Comparison of ENCODE assay signal across 20 cellular contexts in the genomic region with DNA sequence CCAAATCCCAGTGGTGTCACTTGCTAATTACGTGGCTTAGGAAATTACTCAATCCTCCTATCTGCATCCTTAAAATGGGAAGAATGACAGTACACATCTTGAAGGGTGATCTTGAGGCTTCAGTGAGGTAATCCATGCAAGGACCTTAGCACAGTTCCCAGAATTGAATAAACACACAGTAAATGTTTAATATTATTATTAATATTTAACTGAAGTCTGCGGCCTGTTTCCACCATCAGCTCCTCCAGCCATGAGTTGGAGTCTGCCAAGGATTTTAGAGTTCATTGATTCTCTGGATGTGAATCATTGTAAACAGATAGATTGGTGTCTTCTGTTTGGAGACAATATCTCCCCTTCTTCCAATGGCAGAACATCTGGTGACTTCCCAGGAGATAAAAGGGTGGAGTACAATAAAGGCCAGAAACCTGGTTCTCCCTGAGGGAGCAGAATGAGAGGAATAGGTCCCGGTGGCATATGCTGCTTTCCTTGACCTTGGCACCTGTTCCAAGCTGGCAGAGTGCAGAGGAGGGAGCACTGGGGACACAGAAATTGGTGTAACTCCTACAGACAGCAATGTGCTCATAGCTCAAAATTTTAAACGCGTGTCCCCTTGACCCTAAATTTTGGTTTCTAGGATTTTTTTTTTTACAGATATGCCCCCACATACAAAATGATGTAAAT. TPM values are rescaled to one million over a fixed set of nuclear protein-coding genes. Genes with fewer than 3 reads are reported as not detected.
A peak's percentile ranks its signal among the peaks of the same experiment; 100 is the strongest.
DNase-seq lines count a peak whose midpoint lies in the region; ATAC-seq, FAIRE-seq and TF ChIP-seq lines count a peak whose summit lies in the region.
"Had no signal": no experiment of that assay in that cellular context is flagged by ENCODE, and none has a peak within 500 bp of the region (broad histone marks: within the 10 kb centered on the region; RNA-seq: fewer than 3 reads in every experiment).

No MANE protein-coding gene starts in this region.

- no peak for TF ChIP-seq POLR2A in body of pancreas (IDR thresholded peaks at IDR 0.05)
- no peak for TF ChIP-seq POLR2A in HepG2 (IDR thresholded peaks at IDR 0.05; ENCODE audit: insufficient read depth in 1 of 2, low read depth in 2 of 2, low read length in 2 of 2)

- H3K36me3 ChIP-seq in body of pancreas (replicated peaks in 1 of 2; ENCODE audit: insufficient read depth in 1 of 2, low read depth in 2 of 2) (no peaks in the 10 kb centered on the region), HepG2 (replicated peaks in 1 of 2; ENCODE audit: control insufficient read depth in 1 of 2, insufficient read depth in 2 of 2, low read length in 2 of 2) (no peaks in the 10 kb centered on the region)
- H3K36me3 ChIP-seq: SJSA1 had no signal

- H3K27ac ChIP-seq in body of pancreas (peak overlapping the region; percentile 76 to 90 (median 84)), HepG2 (ENCODE audit: extremely low read length, insufficient read depth, low read length) (no peak overlapping the region)
- H3K27ac ChIP-seq: KMS-11, SJSA1 had no signal

- H3K4me3 ChIP-seq in body of pancreas (no peak overlapping the region), HepG2 (replicated peaks in 1 of 3; ENCODE audit: insufficient read depth in 1 of 3, low read depth in 2 of 3, low read length in 3 of 3) (no peak overlapping the region)
- H3K4me3 ChIP-seq: SJSA1 had no signal

- no peak overlapping the region for H3K9ac ChIP-seq in HepG2 (ENCODE audit: insufficient read depth, low read depth, low read length)
- H3K9ac ChIP-seq: KMS-11 had no signal

- no peaks in the 10 kb centered on the region for H3K79me2 ChIP-seq in HepG2 (ENCODE audit: insufficient read depth, low read length)

- WGBS in body of pancreas, 2 donors: 19 to 32% methylated on average over 5 of the region's 5 CpGs
- 39% methylated on average over 5 of the region's 5 CpGs for WGBS in HepG2 (ENCODE audit: low lambda C conversion rate)

- ATAC-seq in body of pancreas: peak; percentile 93
- ATAC-seq in HepG2: no peak
- no peak for ATAC-seq in GM21825 (IDR thresholded peaks at IDR 0.05; ENCODE audit: unreplicated experiment)
- no peak for ATAC-seq in HG03135 (IDR thresholded peaks at IDR 0.05; ENCODE audit: unreplicated experiment)
- ATAC-seq: CD8-positive, alpha-beta T cell had no signal

- H3K27me3 ChIP-seq in body of pancreas (no peaks in the 10 kb centered on the region), HepG2 (ENCODE audit: control insufficient read depth in 1 of 2, insufficient read depth in 2 of 2, low read length in 2 of 2) (no peaks in the 10 kb centered on the region; a peak in 1 of 5 replicates)
- H3K27me3 ChIP-seq: SJSA1 had no signal

- FAIRE-seq in HepG2 (lab: Jason Lieb, UNC): no peak
- no peak for FAIRE-seq in urothelium cell line (lab: Jason Lieb, UNC)
- FAIRE-seq: D721Med, GM12892, H1 had no signal

- in situ Hi-C loops in HepG2 (cut with HindIII; ENCODE audit: extremely low pct_ligation_motif_present, low pct_unique_long_range_greater_than_20kb): no loop called here

- no peak overlapping the region for H2AFZ ChIP-seq in HepG2 (ENCODE audit: low read length)

- TF ChIP-seq EP300 in HepG2 (IDR thresholded peaks at IDR 0.05; ENCODE audit: low read depth in 2 of 2, low read length in 2 of 2): no peak
- TF ChIP-seq EP300 in HepG2 (CRISPR knock-in tag; IDR thresholded peaks at IDR 0.05; ENCODE audit: borderline replicate concordance): no peak

- peak overlapping the region; percentile 36 for H3K4me2 ChIP-seq in HepG2 (ENCODE audit: low read depth, low read length)
- H3K4me2 ChIP-seq: KMS-11 had no signal

- DNase-seq in NCI-H2171 (lab: John Stamatoyannopoulos, UW) (peak; percentile 71), body of pancreas (peak; percentile 82 to 90 (median 88)), HepG2 (ENCODE audit: low spot score) (no peak), urothelium cell line (ENCODE audit: low spot score) (no peak), MV-4-11 (lab: John Stamatoyannopoulos, UW) (no peak)
- DNase-seq: CD8-positive, alpha-beta T cell; NCI-H1092 treated with DMSO at 0.1 percent for 48 hours; NCI-H2081 treated with DMSO at 0.1 percent for 48 hours; NCI-H345; OCI-M1 had no signal

- BruUV-seq in HepG2 (replicated peaks; lab: Mats Ljungman, UMichigan): no TSS peak

- peak in 1 of 7 experiments; percentile 7 for TF ChIP-seq CTCF in body of pancreas (IDR thresholded peaks at IDR 0.05)
- TF ChIP-seq CTCF in HepG2 (CRISPR knock-in tag; IDR thresholded peaks at IDR 0.05): no peak

- TF ChIP-seq RAD21 in HepG2 (CRISPR knock-in tag; IDR thresholded peaks at IDR 0.05): no peak

- no peaks in the 10 kb centered on the region for H3K9me3 ChIP-seq in body of pancreas
- no peaks in the 10 kb centered on the region for H3K9me3 ChIP-seq in HepG2 (ENCODE audit: low read length)
- H3K9me3 ChIP-seq: SJSA1 had no signal

- H3K4me1 ChIP-seq in body of pancreas (peaks cover 63% of the 10 kb centered on the region), HepG2 (ENCODE audit: insufficient read depth, low read length) (peaks cover 32% of the 10 kb centered on the region)
- H3K4me1 ChIP-seq: SJSA1 had no signal

- no peaks in the 10 kb centered on the region for H4K20me1 ChIP-seq in HepG2 (ENCODE audit: insufficient read depth, low read length)

- CTCF ChIA-PET in HepG2 (lab: Yijun Ruan, JAX; ENCODE audit: low intra/inter-chr PET ratio, low total read pairs): no interaction called here

- POLR2A ChIA-PET in HepG2 (lab: Yijun Ruan, JAX): interaction anchor here (1.3 kb wide), 1 partner anchor 16 kb away, joined by 5 read pairs; no protein-coding TSS in a partner anchor

- intact Hi-C loops in body of pancreas (cut with DNase I): no loop called here
- intact Hi-C loops in HepG2 (cut with micrococcal nuclease; ENCODE audit: unreplicated experiment): no loop called here

RNA-seq across cellular contexts. Expression of gene UNC5CL, which starts 25.4 kb away (rescaled TPM):
- total RNA-seq in body of pancreas: 10 to 100 TPM; 17.4 to 30.3 TPM
- total RNA-seq in HepG2 (2016; rRNA removed; fragmentation: Illumina TruSeq; extraction: Trizol): 0.87 and 2.4 TPM in 2 replicates
- 0.26 and 0.30 TPM in 2 replicates for total RNA-seq in HepG2 (2016; cell fraction: cytosol; rRNA removed; fragmentation: Illumina TruSeq; extraction: Trizol; ENCODE audit: low read depth)
- total RNA-seq in HepG2 (2016; cell fraction: insoluble cytoplasmic fraction; rRNA removed; fragmentation: Illumina TruSeq; extraction: Trizol): 1.1 and 2.3 TPM in 2 replicates
- 0.55 and 0.80 TPM in 2 replicates for total RNA-seq in HepG2 (2016; cell fraction: membrane; rRNA removed; fragmentation: Illumina TruSeq; extraction: Trizol)
- 3.5 and 4.1 TPM in 2 replicates for total RNA-seq in HepG2 (2016; cell fraction: nucleus; rRNA removed; fragmentation: Illumina TruSeq; extraction: Trizol)
- polyA plus RNA-seq in HepG2 (2011; rRNA removed): 2.5 TPM in 2 replicates
- polyA plus RNA-seq in HepG2 (2011; cell fraction: cytosol; rRNA removed): 1.00 and 1.4 TPM in 2 replicates
- polyA plus RNA-seq in HepG2 (2011; cell fraction: nucleus; rRNA removed): 15.4 and 20.4 TPM in 2 replicates
- 2.4 and 2.5 TPM in 2 replicates for polyA plus RNA-seq in HepG2 (2012)
- 0.23 and 0.29 TPM in 2 replicates for polyA plus RNA-seq in HepG2 (2016; cell fraction: cytosol; fragmentation: Illumina TruSeq; extraction: Trizol; ENCODE audit: low read depth)
- polyA plus RNA-seq in HepG2 (2016; cell fraction: insoluble cytoplasmic fraction; fragmentation: Illumina TruSeq; extraction: Trizol; ENCODE audit: low read depth): 0.71 and 0.86 TPM in 2 replicates
- polyA plus RNA-seq in HepG2 (2016; cell fraction: membrane; fragmentation: Illumina TruSeq; extraction: Trizol; ENCODE audit: low read depth): 0.43 and 0.89 TPM in 2 replicates
- polyA plus RNA-seq in HepG2 (2016; cell fraction: nucleus; fragmentation: Illumina TruSeq; extraction: Trizol; ENCODE audit: insufficient read depth, low read depth): 9.8 and 11.9 TPM in 2 replicates
- 1.6 TPM in 1 of 2 replicates, not detected in the other for polyA minus RNA-seq in HepG2 (2011; rRNA and poly(A)+ RNA removed; ENCODE audit: low replicate concordance)
- 0.35 TPM in 1 of 2 replicates, not detected in the other for polyA minus RNA-seq in HepG2 (2011; cell fraction: cytosol; rRNA and poly(A)+ RNA removed)
- 2.5 and 4.4 TPM in 2 replicates for polyA minus RNA-seq in HepG2 (2011; cell fraction: nucleus; rRNA and poly(A)+ RNA removed)
- total RNA-seq: SJSA1 had no signal
- polyA plus RNA-seq: BJ had no signal

RNA-seq across cellular contexts. Expression of gene TSPO2, which starts 28.7 kb away (rescaled TPM):
- total RNA-seq in body of pancreas: not detected
- total RNA-seq in HepG2 (2016; rRNA removed; fragmentation: Illumina TruSeq; extraction: Trizol): not detected in 2 replicates
- total RNA-seq in HepG2 (2016; cell fraction: cytosol; rRNA removed; fragmentation: Illumina TruSeq; extraction: Trizol; ENCODE audit: low read depth): not detected in 2 replicates
- 0.21 and 0.28 TPM in 2 replicates for total RNA-seq in HepG2 (2016; cell fraction: insoluble cytoplasmic fraction; rRNA removed; fragmentation: Illumina TruSeq; extraction: Trizol)
- total RNA-seq in HepG2 (2016; cell fraction: membrane; rRNA removed; fragmentation: Illumina TruSeq; extraction: Trizol): not detected in 2 replicates
- total RNA-seq in HepG2 (2016; cell fraction: nucleus; rRNA removed; fragmentation: Illumina TruSeq; extraction: Trizol): not detected in 2 replicates
- polyA plus RNA-seq in HepG2 (2011; rRNA removed): 0.14 and 0.55 TPM in 2 replicates
- polyA plus RNA-seq in HepG2 (2011; cell fraction: cytosol; rRNA removed): 0.14 and 0.51 TPM in 2 replicates
- 0.16 TPM in 1 of 2 replicates, not detected in the other for polyA plus RNA-seq in HepG2 (2011; cell fraction: nucleus; rRNA removed)
- polyA plus RNA-seq in HepG2 (2012): 0.25 TPM in 1 of 2 replicates, not detected in the other
- not detected in 2 replicates for polyA plus RNA-seq in HepG2 (2016; cell fraction: cytosol; fragmentation: Illumina TruSeq; extraction: Trizol; ENCODE audit: low read depth)
- not detected in 2 replicates for polyA plus RNA-seq in HepG2 (2016; cell fraction: insoluble cytoplasmic fraction; fragmentation: Illumina TruSeq; extraction: Trizol; ENCODE audit: low read depth)
- polyA plus RNA-seq in HepG2 (2016; cell fraction: membrane; fragmentation: Illumina TruSeq; extraction: Trizol; ENCODE audit: low read depth): not detected in 2 replicates
- not detected in 2 replicates for polyA plus RNA-seq in HepG2 (2016; cell fraction: nucleus; fragmentation: Illumina TruSeq; extraction: Trizol; ENCODE audit: insufficient read depth, low read depth)
- polyA minus RNA-seq in HepG2 (2011; rRNA and poly(A)+ RNA removed; ENCODE audit: low replicate concordance): 0.72 TPM in 1 of 2 replicates, not detected in the other
- polyA minus RNA-seq in HepG2 (2011; cell fraction: cytosol; rRNA and poly(A)+ RNA removed): not detected in 2 replicates
- not detected in 2 replicates for polyA minus RNA-seq in HepG2 (2011; cell fraction: nucleus; rRNA and poly(A)+ RNA removed)
- total RNA-seq: CD8-positive, alpha-beta T cell; Daoy; H1; M059J; SJSA1 had no signal
- polyA plus RNA-seq: BJ, H1 had no signal

RNA-seq across cellular contexts. Expression of gene APOBEC2, which starts 39.4 kb away (rescaled TPM):
- total RNA-seq in body of pancreas (1 to 10 TPM; 2.3 to 4.0 TPM), HepG2 (2016; rRNA removed; fragmentation: Illumina TruSeq; extraction: Trizol) (0.09 and 0.35 TPM in 2 replicates)
- not detected in 2 replicates for total RNA-seq in HepG2 (2016; cell fraction: cytosol; rRNA removed; fragmentation: Illumina TruSeq; extraction: Trizol; ENCODE audit: low read depth)
- 0.09 and 0.33 TPM in 2 replicates for total RNA-seq in HepG2 (2016; cell fraction: insoluble cytoplasmic fraction; rRNA removed; fragmentation: Illumina TruSeq; extraction: Trizol)
- total RNA-seq in HepG2 (2016; cell fraction: membrane; rRNA removed; fragmentation: Illumina TruSeq; extraction: Trizol): not detected in 2 replicates
- total RNA-seq in HepG2 (2016; cell fraction: nucleus; rRNA removed; fragmentation: Illumina TruSeq; extraction: Trizol): not detected in 2 replicates
- not detected in 2 replicates for polyA plus RNA-seq in HepG2 (2011; rRNA removed)
- 0.08 and 0.10 TPM in 2 replicates for polyA plus RNA-seq in HepG2 (2011; cell fraction: cytosol; rRNA removed)
- polyA plus RNA-seq in HepG2 (2011; cell fraction: nucleus; rRNA removed): not detected in 2 replicates
- polyA plus RNA-seq in HepG2 (2012): 0.28 and 0.79 TPM in 2 replicates
- not detected in 2 replicates for polyA plus RNA-seq in HepG2 (2016; cell fraction: cytosol; fragmentation: Illumina TruSeq; extraction: Trizol; ENCODE audit: low read depth)
- polyA plus RNA-seq in HepG2 (2016; cell fraction: insoluble cytoplasmic fraction; fragmentation: Illumina TruSeq; extraction: Trizol; ENCODE audit: low read depth): 0.44 TPM in 1 of 2 replicates, not detected in the other
- polyA plus RNA-seq in HepG2 (2016; cell fraction: membrane; fragmentation: Illumina TruSeq; extraction: Trizol; ENCODE audit: low read depth): not detected in 2 replicates
- not detected in 2 replicates for polyA plus RNA-seq in HepG2 (2016; cell fraction: nucleus; fragmentation: Illumina TruSeq; extraction: Trizol; ENCODE audit: insufficient read depth, low read depth)
- not detected in 2 replicates for polyA minus RNA-seq in HepG2 (2011; rRNA and poly(A)+ RNA removed; ENCODE audit: low replicate concordance)
- not detected in 2 replicates for polyA minus RNA-seq in HepG2 (2011; cell fraction: cytosol; rRNA and poly(A)+ RNA removed)
- 0.64 TPM in 1 of 2 replicates, not detected in the other for polyA minus RNA-seq in HepG2 (2011; cell fraction: nucleus; rRNA and poly(A)+ RNA removed)
- total RNA-seq: CD8-positive, alpha-beta T cell; Daoy; H1; M059J; SJSA1 had no signal
- polyA plus RNA-seq: BJ, H1 had no signal

RNA-seq across cellular contexts. Expression of gene OARD1, which starts 58.5 kb away (rescaled TPM):
- 10 to 100 TPM; 15.0 to 27.4 TPM for total RNA-seq in body of pancreas
- total RNA-seq in HepG2 (2016; rRNA removed; fragmentation: Illumina TruSeq; extraction: Trizol): 49.0 and 60.4 TPM in 2 replicates
- total RNA-seq in HepG2 (2016; cell fraction: cytosol; rRNA removed; fragmentation: Illumina TruSeq; extraction: Trizol; ENCODE audit: low read depth): 27.4 and 28.2 TPM in 2 replicates
- 49.5 and 55.0 TPM in 2 replicates for total RNA-seq in HepG2 (2016; cell fraction: insoluble cytoplasmic fraction; rRNA removed; fragmentation: Illumina TruSeq; extraction: Trizol)
- 39.5 and 41.0 TPM in 2 replicates for total RNA-seq in HepG2 (2016; cell fraction: membrane; rRNA removed; fragmentation: Illumina TruSeq; extraction: Trizol)
- 50.8 and 56.3 TPM in 2 replicates for total RNA-seq in HepG2 (2016; cell fraction: nucleus; rRNA removed; fragmentation: Illumina TruSeq; extraction: Trizol)
- 14.0 and 18.4 TPM in 2 replicates for polyA plus RNA-seq in HepG2 (2011; rRNA removed)
- polyA plus RNA-seq in HepG2 (2011; cell fraction: cytosol; rRNA removed): 8.9 and 11.4 TPM in 2 replicates
- polyA plus RNA-seq in HepG2 (2011; cell fraction: nucleus; rRNA removed): 21.1 TPM in 2 replicates
- 29.6 and 43.1 TPM in 2 replicates for polyA plus RNA-seq in HepG2 (2012)
- 32.3 and 41.1 TPM in 2 replicates for polyA plus RNA-seq in HepG2 (2016; cell fraction: cytosol; fragmentation: Illumina TruSeq; extraction: Trizol; ENCODE audit: low read depth)
- polyA plus RNA-seq in HepG2 (2016; cell fraction: insoluble cytoplasmic fraction; fragmentation: Illumina TruSeq; extraction: Trizol; ENCODE audit: low read depth): 75.4 and 76.2 TPM in 2 replicates
- polyA plus RNA-seq in HepG2 (2016; cell fraction: membrane; fragmentation: Illumina TruSeq; extraction: Trizol; ENCODE audit: low read depth): 40.8 and 42.5 TPM in 2 replicates
- polyA plus RNA-seq in HepG2 (2016; cell fraction: nucleus; fragmentation: Illumina TruSeq; extraction: Trizol; ENCODE audit: insufficient read depth, low read depth): 45.0 and 50.9 TPM in 2 replicates
- polyA minus RNA-seq in HepG2 (2011; rRNA and poly(A)+ RNA removed; ENCODE audit: low replicate concordance): 5.5 and 10.5 TPM in 2 replicates
- 4.2 and 5.0 TPM in 2 replicates for polyA minus RNA-seq in HepG2 (2011; cell fraction: cytosol; rRNA and poly(A)+ RNA removed)
- 52.7 and 65.8 TPM in 2 replicates for polyA minus RNA-seq in HepG2 (2011; cell fraction: nucleus; rRNA and poly(A)+ RNA removed)

RNA-seq across cellular contexts. Expression of gene NFYA, which starts 59.2 kb away (rescaled TPM):
- total RNA-seq in body of pancreas: 10 to 100 TPM in 1 of 2 donors, 1 to 10 TPM in 1; 8.6 to 10.4 TPM
- total RNA-seq in HepG2 (2016; rRNA removed; fragmentation: Illumina TruSeq; extraction: Trizol): 22.9 and 52.0 TPM in 2 replicates
- 3.6 and 4.8 TPM in 2 replicates for total RNA-seq in HepG2 (2016; cell fraction: cytosol; rRNA removed; fragmentation: Illumina TruSeq; extraction: Trizol; ENCODE audit: low read depth)
- total RNA-seq in HepG2 (2016; cell fraction: insoluble cytoplasmic fraction; rRNA removed; fragmentation: Illumina TruSeq; extraction: Trizol): 22.0 and 49.9 TPM in 2 replicates
- 18.4 and 21.5 TPM in 2 replicates for total RNA-seq in HepG2 (2016; cell fraction: membrane; rRNA removed; fragmentation: Illumina TruSeq; extraction: Trizol)
- 33.7 and 34.3 TPM in 2 replicates for total RNA-seq in HepG2 (2016; cell fraction: nucleus; rRNA removed; fragmentation: Illumina TruSeq; extraction: Trizol)
- polyA plus RNA-seq in HepG2 (2011; rRNA removed): 14.8 and 16.0 TPM in 2 replicates
- polyA plus RNA-seq in HepG2 (2011; cell fraction: cytosol; rRNA removed): 9.2 and 9.9 TPM in 2 replicates
- polyA plus RNA-seq in HepG2 (2011; cell fraction: nucleus; rRNA removed): 19.0 and 21.1 TPM in 2 replicates
- 18.5 and 18.9 TPM in 2 replicates for polyA plus RNA-seq in HepG2 (2012)
- 2.2 and 3.1 TPM in 2 replicates for polyA plus RNA-seq in HepG2 (2016; cell fraction: cytosol; fragmentation: Illumina TruSeq; extraction: Trizol; ENCODE audit: low read depth)
- 61.2 and 64.1 TPM in 2 replicates for polyA plus RNA-seq in HepG2 (2016; cell fraction: insoluble cytoplasmic fraction; fragmentation: Illumina TruSeq; extraction: Trizol; ENCODE audit: low read depth)
- polyA plus RNA-seq in HepG2 (2016; cell fraction: membrane; fragmentation: Illumina TruSeq; extraction: Trizol; ENCODE audit: low read depth): 9.3 and 11.6 TPM in 2 replicates
- 65.3 and 68.8 TPM in 2 replicates for polyA plus RNA-seq in HepG2 (2016; cell fraction: nucleus; fragmentation: Illumina TruSeq; extraction: Trizol; ENCODE audit: insufficient read depth, low read depth)
- 53.8 and 56.2 TPM in 2 replicates for polyA minus RNA-seq in HepG2 (2011; rRNA and poly(A)+ RNA removed; ENCODE audit: low replicate concordance)
- polyA minus RNA-seq in HepG2 (2011; cell fraction: cytosol; rRNA and poly(A)+ RNA removed): 15.1 and 18.1 TPM in 2 replicates
- 22.9 and 23.2 TPM in 2 replicates for polyA minus RNA-seq in HepG2 (2011; cell fraction: nucleus; rRNA and poly(A)+ RNA removed)

Comparison
In these comparisons a context has a peak if more than half of its experiments do, and no peak if none do; other contexts are left out.
1. DNase-seq: peak in NCI-H2171 (single experiment) and body of pancreas (4 of 4); none in HepG2 (single experiment), urothelium cell line (single experiment) and MV-4-11 (single experiment).